In the genomic region with DNA sequence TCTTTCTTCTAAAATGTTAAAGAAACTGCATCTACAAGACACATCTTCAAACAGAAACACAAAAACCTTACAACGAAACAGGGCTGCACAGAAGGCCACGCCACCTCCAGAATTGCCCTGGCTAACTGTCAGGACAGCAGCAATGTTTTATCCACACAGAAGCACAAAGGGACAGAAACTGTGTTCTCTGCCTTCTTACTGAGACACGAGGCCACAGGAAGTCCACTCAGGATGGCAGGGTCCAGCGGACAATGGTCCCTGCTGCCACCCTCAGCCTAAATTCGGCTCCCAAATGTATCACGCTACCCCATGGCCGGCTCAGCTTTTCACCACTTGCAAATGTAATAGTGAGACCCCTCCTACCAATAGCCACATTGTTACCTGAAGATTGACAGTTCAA, we compare ENCODE assay signal across 10 cellular contexts.
"Had no signal": no experiment of that assay in that cellular context is flagged by ENCODE, and none has a peak within 500 bp of the region (broad histone marks: within the 10 kb centered on the region; RNA-seq: fewer than 3 reads in every experiment).

No MANE protein-coding gene starts in this region.

- H3K27me3 Mint-ChIP-seq: stimulated activated naive CD8-positive, alpha-beta T cell treated with anti-CD3 and anti-CD28 coated beads, Interleukin-15, Interleukin-2, amounts not matched to agents 100 ng/mL and 50 ng/mL, for 24 hours had no signal

- DNase-seq: activated CD4-positive, alpha-beta T cell treated with anti-CD3 and anti-CD28 coated beads, Interleukin-2, amount 50 U/mL, for 4 hours; activated naive CD4-positive, alpha-beta T cell treated with anti-CD3 and anti-CD28 coated beads for 36 hours; dermis blood vessel endothelial cell; effector memory CD4-positive, alpha-beta T cell; retina; T-helper 17 cell; WERI-Rb-1 had no signal

- H3K4me3 ChIP-seq: suprapubic skin had no signal

- H3K27me3 ChIP-seq: suprapubic skin had no signal

- H3K27ac ChIP-seq: suprapubic skin, WERI-Rb-1 had no signal

- ATAC-seq: activated T-helper 17 cell treated with anti-CD3 and anti-CD28 coated beads, Interleukin-2, amount 50 U/mL, for 72 hours; T-helper 17 cell had no signal

- H3K9me3 Mint-ChIP-seq: activated naive CD4-positive, alpha-beta T cell treated with anti-CD3 and anti-CD28 coated beads for 36 hours; activated T-helper 17 cell treated with anti-CD3 and anti-CD28 coated beads, Interleukin-2, amount 50 U/mL, for 72 hours; stimulated activated naive CD8-positive, alpha-beta T cell treated with anti-CD3 and anti-CD28 coated beads, Interleukin-15, Interleukin-2, amounts not matched to agents 100 ng/mL and 50 ng/mL, for 24 hours had no signal

- H3K27ac Mint-ChIP-seq: activated naive CD4-positive, alpha-beta T cell treated with anti-CD3 and anti-CD28 coated beads for 36 hours; activated T-helper 17 cell treated with anti-CD3 and anti-CD28 coated beads, Interleukin-2, amount 50 U/mL, for 72 hours; stimulated activated naive CD8-positive, alpha-beta T cell treated with anti-CD3 and anti-CD28 coated beads, Interleukin-15, Interleukin-2, amounts not matched to agents 100 ng/mL and 50 ng/mL, for 24 hours; T-helper 17 cell had no signal

- H3K4me3 Mint-ChIP-seq: activated naive CD4-positive, alpha-beta T cell treated with anti-CD3 and anti-CD28 coated beads for 36 hours; activated T-helper 17 cell treated with anti-CD3 and anti-CD28 coated beads, Interleukin-2, amount 50 U/mL, for 72 hours; stimulated activated naive CD8-positive, alpha-beta T cell treated with anti-CD3 and anti-CD28 coated beads, Interleukin-15, Interleukin-2, amounts not matched to agents 100 ng/mL and 50 ng/mL, for 24 hours; T-helper 17 cell had no signal

- H3K36me3 ChIP-seq: suprapubic skin, WERI-Rb-1 had no signal

- H3K4me1 ChIP-seq: suprapubic skin had no signal

- H3K9me3 ChIP-seq: suprapubic skin had no signal

- H3K4me1 Mint-ChIP-seq: activated T-helper 17 cell treated with anti-CD3 and anti-CD28 coated beads, Interleukin-2, amount 50 U/mL, for 72 hours; T-helper 17 cell had no signal
